ENCODE assay signal across 32 cellular contexts in genomic region chr2:97958184-97958583, GRCh38. TPM values are rescaled to one million over a fixed set of nuclear protein-coding genes. Genes with fewer than 3 reads are reported as not detected.
A peak's percentile ranks its signal among the peaks of the same experiment; 100 is the strongest.
DNase-seq lines count a peak whose midpoint lies in the region; ATAC-seq and TF ChIP-seq lines count a peak whose summit lies in the region.
"Had no signal": no experiment of that assay in that cellular context is flagged by ENCODE, and none has a peak within 500 bp of the region (broad histone marks: within the 10 kb centered on the region; RNA-seq: fewer than 3 reads in every experiment).

No MANE protein-coding gene starts in this region.

- no peak overlapping the region for H2AFZ ChIP-seq in OCI-LY1 (ENCODE audit: low read length)

- no peak overlapping the region for H3K4me3 Mint-ChIP-seq in natural killer cell
- H3K4me3 Mint-ChIP-seq in natural killer cell treated with Interleukin-12 subunit alpha and Interleukin-12 subunit beta and Interleukin-15 and Interleukin-18, amount 100 ng/mL, for 72 hours: no peak overlapping the region
- H3K4me3 Mint-ChIP-seq: activated naive CD8-positive, alpha-beta T cell treated with anti-CD3 and anti-CD28 coated beads for 36 hours; immature natural killer cell; neural crest cell had no signal

- H3K27me3 Mint-ChIP-seq in natural killer cell (ENCODE audit: low read depth in 2 of 2): no peaks in the 10 kb centered on the region
- H3K27me3 Mint-ChIP-seq in natural killer cell treated with Interleukin-12 subunit alpha and Interleukin-12 subunit beta and Interleukin-15 and Interleukin-18, amount 100 ng/mL, for 72 hours: no peaks in the 10 kb centered on the region
- H3K27me3 Mint-ChIP-seq: activated naive CD8-positive, alpha-beta T cell treated with anti-CD3 and anti-CD28 coated beads for 36 hours had no signal

- H3K4me1 ChIP-seq in OCI-LY1 (ENCODE audit: insufficient read depth, low read length, severe bottlenecking) (peaks cover 45% of the 10 kb centered on the region), thyroid gland (peaks cover 14 to 21% of the 10 kb centered on the region in 2 donors)

- ATAC-seq in natural killer cell: no peak
- ATAC-seq in natural killer cell treated with Interleukin-12 subunit alpha and Interleukin-12 subunit beta and Interleukin-15 and Interleukin-18, amount 100 ng/mL, for 72 hours: no peak
- no peak for ATAC-seq in GM19397 (IDR thresholded peaks at IDR 0.05; ENCODE audit: unreplicated experiment)
- ATAC-seq: left cardiac atrium, mucosa of descending colon, right cardiac atrium had no signal

- 68 to 79% methylated on average over 2 of the region's 2 CpGs for WGBS in thyroid gland, 2 donors

- peaks cover 11% of the 10 kb centered on the region; the same call in 1 of the 2 replicates for H3K9me3 ChIP-seq in OCI-LY1 (ENCODE audit: low read length)
- H3K9me3 ChIP-seq in thyroid gland: no peaks in the 10 kb centered on the region
- H3K9me3 ChIP-seq: HAP-1, mucosa of descending colon, spleen, stomach, vagina had no signal

- TF ChIP-seq CTCF in natural killer cell (IDR thresholded peaks at IDR 0.05) (no peak), OCI-LY1 (IDR thresholded peaks at IDR 0.05; ENCODE audit: low read length) (no peak), thyroid gland (IDR thresholded peaks at IDR 0.05) (no peak)

- no peak overlapping the region for H3K4me3 ChIP-seq in OCI-LY1 (ENCODE audit: low read depth, low read length, poor library complexity, severe bottlenecking)
- no peak overlapping the region for H3K4me3 ChIP-seq in thyroid gland (replicated peaks in 1 of 3)
- H3K4me3 ChIP-seq: HAP-1, mucosa of descending colon, spleen, vagina had no signal

- H3K4me1 Mint-ChIP-seq in natural killer cell: peaks cover 68 to 73% of the 10 kb centered on the region in 2 donors
- peaks cover 46 to 62% of the 10 kb centered on the region in 2 donors for H3K4me1 Mint-ChIP-seq in natural killer cell treated with Interleukin-12 subunit alpha and Interleukin-12 subunit beta and Interleukin-15 and Interleukin-18, amount 100 ng/mL, for 72 hours (ENCODE audit: low read depth in 2 of 2)

- H3K79me2 ChIP-seq in OCI-LY1 (ENCODE audit: insufficient read depth, low read length): peaks cover 42% of the 10 kb centered on the region

- H3K9me3 Mint-ChIP-seq in natural killer cell: no peaks in the 10 kb centered on the region
- no peaks in the 10 kb centered on the region for H3K9me3 Mint-ChIP-seq in natural killer cell treated with Interleukin-12 subunit alpha and Interleukin-12 subunit beta and Interleukin-15 and Interleukin-18, amount 100 ng/mL, for 72 hours
- H3K9me3 Mint-ChIP-seq: immature natural killer cell, neural crest cell had no signal

- H3K27me3 ChIP-seq in OCI-LY1 (ENCODE audit: insufficient read depth, low read length): no peaks in the 10 kb centered on the region
- no peaks in the 10 kb centered on the region for H3K27me3 ChIP-seq in thyroid gland
- H3K27me3 ChIP-seq: spleen, stomach, vagina had no signal

- intact Hi-C loops in natural killer cell (cut with micrococcal nuclease): no loop called here
- intact Hi-C loops in thyroid gland (cut with DNase I): no loop called here

- TF ChIP-seq POLR2A in thyroid gland (IDR thresholded peaks at IDR 0.05): no peak

- H3K27ac ChIP-seq in OCI-LY1 (ENCODE audit: low read depth, low read length, poor library complexity, severe bottlenecking): peak overlapping the region; percentile 45
- H3K27ac ChIP-seq in epithelial cell of prostate: peak overlapping the region; percentile 1
- H3K27ac ChIP-seq in thyroid gland: peak overlapping the region; percentile 56 to 78 (median 60)
- H3K27ac ChIP-seq: stomach, vagina, VCaP had no signal

- peaks cover 2% of the 10 kb centered on the region; the same call in 1 of the 2 replicates for H4K20me1 ChIP-seq in OCI-LY1 (ENCODE audit: insufficient read depth, low read length)

- H3K36me3 Mint-ChIP-seq in natural killer cell: no peaks in the 10 kb centered on the region
- no peaks in the 10 kb centered on the region for H3K36me3 Mint-ChIP-seq in natural killer cell treated with Interleukin-12 subunit alpha and Interleukin-12 subunit beta and Interleukin-15 and Interleukin-18, amount 100 ng/mL, for 72 hours
- H3K36me3 Mint-ChIP-seq: immature natural killer cell had no signal

- DNase-seq in natural killer cell (no peak), epithelial cell of prostate (ENCODE audit: low read depth, low spot score) (no peak), thyroid gland (no peak), nucleus accumbens (lab: John Stamatoyannopoulos, UW) (no peak)
- no peak for DNase-seq in natural killer cell treated with Interleukin-12 subunit alpha and Interleukin-12 subunit beta and Interleukin-15 and Interleukin-18, amount 100 ng/mL, for 72 hours (ENCODE audit: low spot score)
- DNase-seq in activated CD8-positive, alpha-beta memory T cell treated with anti-CD3 and anti-CD28 coated beads, Interleukin-2, amount 50 U/mL, for 48 hours: no peak
- DNase-seq: activated CD4-positive, alpha-beta T cell treated with anti-CD3 and anti-CD28 coated beads for 48 hours; activated effector memory CD4-positive, alpha-beta T cell treated with anti-CD3 and anti-CD28 coated beads, Interleukin-2, amount 50 U/mL, for 16 hours; activated naive CD8-positive, alpha-beta T cell treated with anti-CD3 and anti-CD28 coated beads for 36 hours; activated T-cell treated with anti-CD3 and anti-CD28 coated beads for 4 hours; aorta; DMS 273 treated with DMSO at 0.1 percent for 48 hours; immature natural killer cell; IMR-90; left cardiac atrium; mucosa of descending colon; NCI-H1105 treated with DMSO at 0.1 percent for 48 hours; NCI-H2029; NCI-H526 treated with DMSO at 0.1 percent for 48 hours; posterior cingulate gyrus; right cardiac atrium; SHP77 treated with DMSO at 0.1 percent for 48 hours; spleen; stimulated activated CD8-positive, alpha-beta memory T cell treated with anti-CD3 and anti-CD28 coated beads, Interleukin-4, amount 100 ng/mL, for 48 hours; stomach; T-helper 9 cell had no signal

- H3K36me3 ChIP-seq in OCI-LY1 (ENCODE audit: insufficient read depth, low read length) (no peaks in the 10 kb centered on the region), thyroid gland (no peaks in the 10 kb centered on the region)
- H3K36me3 ChIP-seq: HAP-1, spleen, stomach, vagina had no signal

- H3F3A ChIP-seq in OCI-LY1 (ENCODE audit: insufficient read depth, low read length): peaks cover 5% of the 10 kb centered on the region; the same call in 1 of the 2 replicates

- H3K9me2 ChIP-seq in OCI-LY1 (ENCODE audit: low read depth, low read length): no peaks in the 10 kb centered on the region

- H3K9ac ChIP-seq in OCI-LY1 (ENCODE audit: low read length): no peak overlapping the region

- H3K27ac Mint-ChIP-seq in natural killer cell: peak overlapping the region; percentile 12 to 16
- H3K27ac Mint-ChIP-seq in natural killer cell treated with Interleukin-12 subunit alpha and Interleukin-12 subunit beta and Interleukin-15 and Interleukin-18, amount 100 ng/mL, for 72 hours: peak overlapping the region in 1 of 2 donors; percentile 25

- H3K4me2 ChIP-seq in OCI-LY1 (ENCODE audit: low read length): peak overlapping the region; percentile 7; the same call in 1 of the 2 replicates

RNA-seq across cellular contexts. Expression of gene TMEM131, which starts 37.6 kb away (rescaled TPM):
- 10 to 100 TPM; 44.8 to 72.1 (median 67.1) TPM for total RNA-seq in natural killer cell
- total RNA-seq in natural killer cell treated with Interleukin-12 subunit alpha and Interleukin-12 subunit beta and Interleukin-15 and Interleukin-18, amount 100 ng/mL, for 72 hours: 10 to 100 TPM; 44.6 to 47.3 TPM
- total RNA-seq in thyroid gland: 10 to 100 TPM; 28.6 to 47.0 (median 35.2) TPM

Comparison
In these comparisons a context has a peak if more than half of its experiments do, and no peak if none do; other contexts are left out.
1. H3K27ac ChIP-seq: peak in every context shown above with its lines; median percentile 60 in thyroid gland; 45 in OCI-LY1; 1 in epithelial cell of prostate.